8 cellular contexts compared by ENCODE assay signal in the genomic region with DNA sequence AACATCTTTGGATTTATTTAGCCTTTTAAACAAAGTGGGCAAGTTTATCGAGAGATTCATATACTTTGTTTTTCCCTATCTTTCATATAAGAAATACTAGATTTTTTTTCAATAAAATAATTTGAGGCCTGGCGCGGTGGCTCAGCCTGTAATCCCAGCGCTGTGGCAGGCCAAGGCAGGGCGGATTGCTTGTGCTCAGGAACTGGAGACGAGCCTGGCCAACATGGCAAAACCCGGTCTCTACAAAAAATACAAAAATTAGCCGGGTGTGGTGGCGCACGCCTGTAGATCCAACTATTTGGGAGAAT. TPM values are rescaled to one million over a fixed set of nuclear protein-coding genes. Genes with fewer than 3 reads are reported as not detected.
A peak's percentile ranks its signal among the peaks of the same experiment; 100 is the strongest.
DNase-seq lines count a peak whose midpoint lies in the region; ATAC-seq, FAIRE-seq and TF ChIP-seq lines count a peak whose summit lies in the region.

No MANE protein-coding gene starts in this region.

- peak overlapping the region; percentile 7 to 89 for H3K9ac ChIP-seq in kidney (ENCODE audit: low read length in 2 of 2)
- peak overlapping the region in 2 of 5 donors; percentile 68 to 74 for H3K9ac ChIP-seq in subcutaneous abdominal adipose tissue (ENCODE audit: low read length in 5 of 5)

- H3K9me3 Mint-ChIP-seq in T-helper 1 cell treated with Interleukin-12 subunit alpha and Interleukin-12 subunit beta and Interleukin-4 antibody, amounts not matched to agents 30 μg/mL and 1 μg/mL, for 36 hours, result no peaks in the 10 kb centered on the region
- no peaks in the 10 kb centered on the region for H3K9me3 Mint-ChIP-seq in activated naive CD8-positive, alpha-beta T cell treated with anti-CD3 and anti-CD28 coated beads for 36 hours

- peaks cover 28% of the 10 kb centered on the region for H3K4me1 Mint-ChIP-seq in T-helper 1 cell treated with Interleukin-12 subunit alpha and Interleukin-12 subunit beta and Interleukin-4 antibody, amounts not matched to agents 30 μg/mL and 1 μg/mL, for 36 hours (ENCODE audit: low read depth)
- peaks cover 28% of the 10 kb centered on the region for H3K4me1 Mint-ChIP-seq in activated naive CD8-positive, alpha-beta T cell treated with anti-CD3 and anti-CD28 coated beads for 36 hours

- TF ChIP-seq CTCF in kidney (IDR thresholded peaks at IDR 0.05; ENCODE audit: borderline replicate concordance, extremely low read depth, insufficient read depth), result no peak

- peak overlapping the region; percentile 92 for H3K27ac Mint-ChIP-seq in T-helper 1 cell treated with Interleukin-12 subunit alpha and Interleukin-12 subunit beta and Interleukin-4 antibody, amounts not matched to agents 30 μg/mL and 1 μg/mL, for 36 hours
- peak overlapping the region; percentile 94 for H3K27ac Mint-ChIP-seq in activated naive CD8-positive, alpha-beta T cell treated with anti-CD3 and anti-CD28 coated beads for 36 hours

- intact Hi-C loops in kidney (cut with DNase I), result no loop called here

- FAIRE-seq in kidney (lab: Jason Lieb, UNC), result no peak

- peak overlapping the region; percentile 93 for H3K4me3 Mint-ChIP-seq in T-helper 1 cell treated with Interleukin-12 subunit alpha and Interleukin-12 subunit beta and Interleukin-4 antibody, amounts not matched to agents 30 μg/mL and 1 μg/mL, for 36 hours
- peak overlapping the region; percentile 86 for H3K4me3 Mint-ChIP-seq in activated naive CD8-positive, alpha-beta T cell treated with anti-CD3 and anti-CD28 coated beads for 36 hours

- H3K4me1 ChIP-seq in kidney (ENCODE audit: control insufficient read depth in 1 of 2, insufficient read depth in 1 of 2, low read depth in 1 of 2, low read length in 2 of 2), result peaks cover 5 to 6% of the 10 kb centered on the region in 2 donors
- peaks cover 10 to 39% (median 26%) of the 10 kb centered on the region in 5 donors for H3K4me1 ChIP-seq in subcutaneous abdominal adipose tissue (ENCODE audit: control insufficient read depth in 5 of 5, insufficient read depth in 5 of 5, low read length in 5 of 5)

- H3K27me3 Mint-ChIP-seq in T-helper 1 cell treated with Interleukin-12 subunit alpha and Interleukin-12 subunit beta and Interleukin-4 antibody, amounts not matched to agents 30 μg/mL and 1 μg/mL, for 36 hours (ENCODE audit: low read depth), result peaks cover 4% of the 10 kb centered on the region
- H3K27me3 Mint-ChIP-seq in activated naive CD8-positive, alpha-beta T cell treated with anti-CD3 and anti-CD28 coated beads for 36 hours, result no peaks in the 10 kb centered on the region

- H3K27ac ChIP-seq in kidney (ENCODE audit: low read depth in 2 of 2, low read length in 2 of 2) (peak overlapping the region; percentile 88 to 97), subcutaneous abdominal adipose tissue (ENCODE audit: low read depth, low read length) (peak overlapping the region; percentile 91)

- H3K9me3 ChIP-seq in kidney (ENCODE audit: control insufficient read depth in 1 of 2, low read length in 2 of 2) (no peaks in the 10 kb centered on the region), subcutaneous abdominal adipose tissue (ENCODE audit: control insufficient read depth in 5 of 5, low read length in 5 of 5) (no peaks in the 10 kb centered on the region)

- H3K36me3 ChIP-seq in kidney (ENCODE audit: control insufficient read depth in 1 of 2, insufficient read depth in 2 of 2, low read length in 2 of 2) (no peaks in the 10 kb centered on the region), subcutaneous abdominal adipose tissue (ENCODE audit: control insufficient read depth in 5 of 5, insufficient read depth in 5 of 5, low read length in 5 of 5) (no peaks in the 10 kb centered on the region)

- peak overlapping the region; percentile 81 to 93 for H3K4me3 ChIP-seq in kidney (ENCODE audit: low read length in 2 of 2)
- peak overlapping the region; percentile 89 to 95 (median 91) for H3K4me3 ChIP-seq in subcutaneous abdominal adipose tissue (ENCODE audit: low read depth in 1 of 5, low read length in 5 of 5)

- no peak for ATAC-seq in GM21360 (IDR thresholded peaks at IDR 0.05; ENCODE audit: unreplicated experiment)
- no peak for ATAC-seq in HG02571 (IDR thresholded peaks at IDR 0.05; ENCODE audit: unreplicated experiment)

- H3K36me3 Mint-ChIP-seq in T-helper 1 cell treated with Interleukin-12 subunit alpha and Interleukin-12 subunit beta and Interleukin-4 antibody, amounts not matched to agents 30 μg/mL and 1 μg/mL, for 36 hours (ENCODE audit: low read depth), result peaks cover 28% of the 10 kb centered on the region
- peaks cover 17% of the 10 kb centered on the region for H3K36me3 Mint-ChIP-seq in activated naive CD8-positive, alpha-beta T cell treated with anti-CD3 and anti-CD28 coated beads for 36 hours

- no peaks in the 10 kb centered on the region for H3K27me3 ChIP-seq in subcutaneous abdominal adipose tissue (ENCODE audit: control insufficient read depth in 5 of 5, insufficient read depth in 4 of 5, low read length in 5 of 5)

- DNase-seq in T-helper 1 cell (no peak), kidney (no peak), HPDE6-E6E7 (ENCODE audit: extremely low spot score) (no peak)
- no peak for DNase-seq in activated naive CD8-positive, alpha-beta T cell treated with anti-CD3 and anti-CD28 coated beads for 36 hours

RNA-seq across cellular contexts. Expression of a gene that starts 1.6 kb away (rescaled TPM):
- 10 to 100 TPM in 1 of 2 experiments, 1 to 10 TPM in 1; 9.5 to 11.2 TPM for total RNA-seq in activated naive CD8-positive, alpha-beta T cell treated with anti-CD3 and anti-CD28 coated beads for 36 hours
- 11.9 TPM for total RNA-seq in kidney
- polyA plus RNA-seq in kidney (ENCODE audit: insufficient read depth, low read depth, low replicate concordance), result 4.7 TPM
